In genomic region chr14:28635387-28635786, GRCh38 we compare ENCODE assay signal across 8 cellular contexts.
DNase-seq lines count a peak whose midpoint lies in the region; ATAC-seq and TF ChIP-seq lines count a peak whose summit lies in the region.

No MANE protein-coding gene starts in this region.

- peak; percentile 10 for DNase-seq in EL
- peak; percentile 44 for DNase-seq in NCI-H460 (ENCODE audit: extremely low read depth, low read depth)
- DNase-seq in dermis microvascular lymphatic vessel endothelial cell (ENCODE audit: low read depth in 2 of 2), result peak; percentile 0 to 25
- DNase-seq in pons (ENCODE audit: low spot score), result peak; percentile 57
- no peak for DNase-seq in NCI-H1436 treated with DMSO at 0.1 percent for 48 hours (lab: John Stamatoyannopoulos, UW)
- DNase-seq in cortex of kidney (lab: John Stamatoyannopoulos, UW), result no peak

- peak; percentile 69 for TF ChIP-seq CTCF in 22Rv1 (IDR thresholded peaks at IDR 0.05)

- no peak for ATAC-seq in HG03432 (IDR thresholded peaks at IDR 0.05; ENCODE audit: unreplicated experiment)

- no peak overlapping the region for H3K27ac ChIP-seq in 22Rv1

Comparison
In these comparisons a context has a peak if more than half of its experiments do, and no peak if none do; other contexts are left out.
1. DNase-seq: peak in EL (single experiment), NCI-H460 (single experiment), dermis microvascular lymphatic vessel endothelial cell (2 of 2) and pons (single experiment); none in NCI-H1436 treated with DMSO at 0.1 percent for 48 hours (single experiment) and cortex of kidney (single experiment).